ENCODE assay signal across 8 cellular contexts in genomic region chr20:45822863-45823262, GRCh38.
A peak's percentile ranks its signal among the peaks of the same experiment; 100 is the strongest.
DNase-seq lines count a peak whose midpoint lies in the region; ATAC-seq and TF ChIP-seq lines count a peak whose summit lies in the region.

No MANE protein-coding gene starts in this region.

- CTCF ChIA-PET in AG04449 (lab: Yijun Ruan, JAX) = interaction anchor here (0.8 to 2.9 kb wide), 8 partner anchors 8 to 462 kb away, joined by 3 to 16 read pairs (median 3); no protein-coding TSS in a partner anchor

- TF ChIP-seq CTCF in AG04449 (IDR thresholded peaks at IDR 0.05; ENCODE audit: insufficient read depth, low read length, missing control alignments) = no peak

- peak overlapping the region; percentile 18; the same call in 1 of the 2 replicates for H3K4me3 ChIP-seq in AG04449 (ENCODE audit: low read depth, low read length)

- POLR2A ChIA-PET in AG04449 (lab: Yijun Ruan, JAX) = interaction anchor here (2.5 kb wide), 1 partner anchor 11 kb away, joined by 9 read pairs; the partner anchor contains the start of gene SNX21

- DNase-seq in AG04449 (ENCODE audit: low read depth, low spot score) (no peak), HCEC 1CT (peak; percentile 25), T1000 (lab: John Stamatoyannopoulos, UW) (peak; percentile 41), left kidney (ENCODE audit: low read depth, low spot score) (peak; percentile 78), OCI-M2 (lab: John Stamatoyannopoulos, UW; ENCODE audit: unreplicated experiment) (no peak)
- no peak for DNase-seq in activated naive CD4-positive, alpha-beta T cell treated with Interleukin-2 at 50 U/mL for 16 hours

- no peak for ATAC-seq in GM18861 (IDR thresholded peaks at IDR 0.05; ENCODE audit: unreplicated experiment)
- no peak for ATAC-seq in GM19463 (IDR thresholded peaks at IDR 0.05; ENCODE audit: unreplicated experiment)

Comparison
In these comparisons a context has a peak if more than half of its experiments do, and no peak if none do; other contexts are left out.
1. DNase-seq: peak in HCEC 1CT (single experiment), T1000 (single experiment) and left kidney (single experiment); none in AG04449 (single experiment), OCI-M2 (single experiment) and activated naive CD4-positive, alpha-beta T cell treated with Interleukin-2 at 50 U/mL for 16 hours (single experiment).